ENCODE assay signal across 10 cellular contexts in genomic region chr9:136171009-136171800, GRCh38. TPM values are rescaled to one million over a fixed set of nuclear protein-coding genes. Genes with fewer than 3 reads are reported as not detected.
DNase-seq lines count a peak whose midpoint lies in the region; ATAC-seq and TF ChIP-seq lines count a peak whose summit lies in the region.
"Had no signal": no experiment of that assay in that cellular context is flagged by ENCODE, and none has a peak within 500 bp of the region (broad histone marks: within the 10 kb centered on the region; RNA-seq: fewer than 3 reads in every experiment).

No MANE protein-coding gene starts in this region.

- CTCF ChIA-PET in activated naive CD4-positive, alpha-beta T cell treated with anti-CD3 and anti-CD28 coated beads, Interleukin-2, amount 10 ng/mL, durations not matched to agents 7 days and 5 days (lab: Charles Lee): interaction anchor here (0.9 to 1.4 kb wide), 6 partner anchors 11 to 115 kb away, joined by 3 to 7 read pairs (median 4); no protein-coding TSS in a partner anchor

- TF ChIP-seq POLR2A in right lobe of liver (IDR thresholded peaks at IDR 0.05): no peak

- H3K4me3 ChIP-seq in Karpas-422 (ENCODE audit: low read length): no peak overlapping the region
- no peak overlapping the region for H3K4me3 ChIP-seq in WERI-Rb-1 (ENCODE audit: low read depth, low read length)
- H3K4me3 ChIP-seq in right lobe of liver: no peak overlapping the region
- H3K4me3 ChIP-seq: dorsolateral prefrontal cortex had no signal

- H3K27me3 Mint-ChIP-seq in activated naive CD4-positive, alpha-beta T cell treated with anti-CD3 and anti-CD28 coated beads, Interleukin-2, amount 10 ng/mL, durations not matched to agents 7 days and 5 days: peaks cover 21% of the 10 kb centered on the region

- H3K27ac ChIP-seq in Karpas-422 (ENCODE audit: low read length): no peak overlapping the region
- peak overlapping the region; percentile 60 for H3K27ac ChIP-seq in WERI-Rb-1
- H3K27ac ChIP-seq in right lobe of liver: no peak overlapping the region
- H3K27ac ChIP-seq: dorsolateral prefrontal cortex had no signal

- no peaks in the 10 kb centered on the region for H3K9me3 ChIP-seq in Karpas-422 (ENCODE audit: low read length)
- H3K9me3 ChIP-seq in WERI-Rb-1 (ENCODE audit: severe bottlenecking): peaks cover 3% of the 10 kb centered on the region
- H3K9me3 ChIP-seq in right lobe of liver: no peaks in the 10 kb centered on the region

- no peaks in the 10 kb centered on the region for H3K79me2 ChIP-seq in Karpas-422 (ENCODE audit: low read length)

- peak overlapping the region; percentile 26 for H3K4me2 ChIP-seq in Karpas-422 (ENCODE audit: low read depth, low read length, poor library complexity, severe bottlenecking)

- H4K20me1 ChIP-seq in Karpas-422 (ENCODE audit: insufficient read depth, low read depth, low read length): peaks cover 11% of the 10 kb centered on the region; the same call in 1 of the 2 replicates

- peak overlapping the region; percentile 13; the same call in 1 of the 2 replicates for H3K9ac ChIP-seq in Karpas-422 (ENCODE audit: low read length)

- no peak overlapping the region for H2AFZ ChIP-seq in Karpas-422 (ENCODE audit: low read length)

- intact Hi-C loops in right lobe of liver (cut with DNase I): loop anchor here in 1 of 2 donors (10.0 kb wide), 1 partner anchor 104 kb away; no protein-coding TSS in a partner anchor

- peak; percentile 20 to 65 (median 33) for ATAC-seq in right lobe of liver
- ATAC-seq in HG02852 (IDR thresholded peaks at IDR 0.05; ENCODE audit: unreplicated experiment): no peak
- ATAC-seq in GM19328 (IDR thresholded peaks at IDR 0.05; ENCODE audit: unreplicated experiment): no peak

- no peaks in the 10 kb centered on the region for H3K36me3 Mint-ChIP-seq in activated naive CD4-positive, alpha-beta T cell treated with anti-CD3 and anti-CD28 coated beads, Interleukin-2, amount 10 ng/mL, durations not matched to agents 7 days and 5 days

- H3K4me1 ChIP-seq in Karpas-422 (ENCODE audit: low read length) (peaks cover 16% of the 10 kb centered on the region), right lobe of liver (no peaks in the 10 kb centered on the region)

- no peaks in the 10 kb centered on the region for H3K4me1 Mint-ChIP-seq in activated naive CD4-positive, alpha-beta T cell treated with anti-CD3 and anti-CD28 coated beads, Interleukin-2, amount 10 ng/mL, durations not matched to agents 7 days and 5 days

- no peak overlapping the region for H3K27ac Mint-ChIP-seq in activated naive CD4-positive, alpha-beta T cell treated with anti-CD3 and anti-CD28 coated beads, Interleukin-2, amount 10 ng/mL, durations not matched to agents 7 days and 5 days
- H3K27ac Mint-ChIP-seq: activated B cell treated with CpG ODN at 0.5 μM for 24 hours had no signal

- DNase-seq in DMS79 treated with DMSO at 0.1 percent for 48 hours (lab: John Stamatoyannopoulos, UW) (peak; percentile 88), Karpas-422 (no peak), WERI-Rb-1 (peak; percentile 25), right lobe of liver (peak in 1 of 3 donors; percentile 34)
- no peak for DNase-seq in activated CD8-positive, alpha-beta memory T cell treated with anti-CD3 and anti-CD28 coated beads, Interleukin-2, amount 50 U/mL, for 4 hours
- no peak for DNase-seq in activated naive CD4-positive, alpha-beta T cell treated with anti-CD3 and anti-CD28 coated beads, Interleukin-2, amount 10 ng/mL, durations not matched to agents 7 days and 5 days

- WGBS in right lobe of liver (ENCODE audit: insufficient coverage, low coverage, low lambda C conversion rate, missing lambda C conversion rate): 38% methylated on average over 5 of the region's 16 CpGs

- no peaks in the 10 kb centered on the region for H3K9me3 Mint-ChIP-seq in activated naive CD4-positive, alpha-beta T cell treated with anti-CD3 and anti-CD28 coated beads, Interleukin-2, amount 10 ng/mL, durations not matched to agents 7 days and 5 days
- H3K9me3 Mint-ChIP-seq: activated B cell treated with CpG ODN at 0.5 μM for 24 hours had no signal

- H3K9me2 ChIP-seq in Karpas-422 (replicated peaks; ENCODE audit: insufficient read depth, low read length): no peaks in the 10 kb centered on the region

- no peaks in the 10 kb centered on the region for H3K36me3 ChIP-seq in Karpas-422 (ENCODE audit: insufficient read depth, low read length)
- no peaks in the 10 kb centered on the region for H3K36me3 ChIP-seq in WERI-Rb-1
- no peaks in the 10 kb centered on the region for H3K36me3 ChIP-seq in right lobe of liver

- TF ChIP-seq CTCF in WERI-Rb-1 (IDR thresholded peaks at IDR 0.05; ENCODE audit: low read depth, low read length) (no peak), right lobe of liver (IDR thresholded peaks at IDR 0.05) (no peak)

- no peak overlapping the region for H3K4me3 Mint-ChIP-seq in activated naive CD4-positive, alpha-beta T cell treated with anti-CD3 and anti-CD28 coated beads, Interleukin-2, amount 10 ng/mL, durations not matched to agents 7 days and 5 days
- H3K4me3 Mint-ChIP-seq: activated B cell treated with CpG ODN at 0.5 μM for 24 hours had no signal

- no peaks in the 10 kb centered on the region for H3K27me3 ChIP-seq in Karpas-422 (ENCODE audit: low read length)
- no peaks in the 10 kb centered on the region for H3K27me3 ChIP-seq in WERI-Rb-1 (ENCODE audit: insufficient read depth, low read depth, severe bottlenecking)
- H3K27me3 ChIP-seq in right lobe of liver: no peaks in the 10 kb centered on the region

RNA-seq across cellular contexts. Expression of gene LHX3, which starts 33.7 kb away (rescaled TPM):
- total RNA-seq in Karpas-422 (2014; rRNA removed; shearing (Covaris generic); ENCODE audit: low replicate concordance): not detected in 2 replicates
- not detected for total RNA-seq in right lobe of liver
- total RNA-seq: activated B cell treated with CpG ODN at 0.5 μM for 24 hours had no signal

RNA-seq across cellular contexts. Expression of gene TMEM250, which starts 52.5 kb away (rescaled TPM):
- 15.1 and 40.9 TPM in 2 replicates for total RNA-seq in Karpas-422 (2014; rRNA removed; shearing (Covaris generic); ENCODE audit: low replicate concordance)
- total RNA-seq in right lobe of liver: 10 to 100 TPM; 12.4 to 29.7 (median 15.4) TPM

Comparison
In these comparisons a context has a peak if more than half of its experiments do, and no peak if none do; other contexts are left out.
1. DNase-seq: peak in DMS79 treated with DMSO at 0.1 percent for 48 hours (single experiment) and WERI-Rb-1 (single experiment); none in Karpas-422 (single experiment), activated CD8-positive, alpha-beta memory T cell treated with anti-CD3 and anti-CD28 coated beads, Interleukin-2, amount 50 U/mL, for 4 hours (single experiment) and activated naive CD4-positive, alpha-beta T cell treated with anti-CD3 and anti-CD28 coated beads, Interleukin-2, amount 10 ng/mL, durations not matched to agents 7 days and 5 days (single experiment).
2. ATAC-seq: peak in right lobe of liver (4 of 4); none in HG02852 (single experiment) and GM19328 (single experiment).